In the genomic region with DNA sequence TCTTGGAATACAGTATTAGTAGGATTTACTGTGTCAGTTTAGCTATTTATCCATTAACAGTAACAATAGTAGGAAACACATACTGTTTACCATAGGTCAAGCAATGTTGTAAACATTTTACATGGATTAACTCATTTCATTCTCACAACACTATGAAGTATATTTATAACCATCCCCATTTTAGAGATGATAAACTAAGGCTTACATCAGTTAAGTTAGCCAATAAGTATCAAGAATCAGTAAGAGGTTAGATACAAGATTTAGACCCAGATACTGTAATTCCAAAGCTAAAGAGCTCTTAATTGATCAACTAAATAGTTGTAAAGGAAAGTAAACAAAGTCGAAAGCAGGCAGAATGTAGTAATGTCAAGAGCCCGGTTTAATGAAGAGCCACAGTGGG, we compare ENCODE assay signal across 8 cellular contexts. TPM values are rescaled to one million over a fixed set of nuclear protein-coding genes. Genes with fewer than 3 reads are reported as not detected.
DNase-seq lines count a peak whose midpoint lies in the region; ATAC-seq and TF ChIP-seq lines count a peak whose summit lies in the region.

No MANE protein-coding gene starts in this region.

- H3K9me3 ChIP-seq in subcutaneous abdominal adipose tissue (ENCODE audit: control insufficient read depth in 5 of 5, low read length in 5 of 5) (no peaks in the 10 kb centered on the region), neuronal stem cell (replicated peaks in 1 of 2; ENCODE audit: control insufficient read depth in 2 of 2, insufficient read depth in 1 of 2, low read depth in 1 of 2, low read length in 2 of 2) (no peaks in the 10 kb centered on the region)

- no peak overlapping the region for H3K4ac ChIP-seq in neuronal stem cell (ENCODE audit: low read length)

- no peak overlapping the region for H2AK5ac ChIP-seq in neuronal stem cell (ENCODE audit: low read depth, low read length)

- WGBS in neuronal stem cell (ENCODE audit: extremely low coverage in 2 of 2, insufficient read length in 2 of 2, insufficient replicate concordance in 1 of 2), 2 donors: no CpG with 5 or more reads among the region's 2 CpGs

- H3K4me3 Mint-ChIP-seq in activated CD8-positive, alpha-beta memory T cell treated with anti-CD3 and anti-CD28 coated beads, Interleukin-2, amount 10 ng/mL, durations not matched to agents 7 days and 5 days: peak overlapping the region; percentile 86

- H3K36me3 ChIP-seq in kidney epithelial cell (ENCODE audit: control insufficient read depth, insufficient read depth, low read length) (no peaks in the 10 kb centered on the region), subcutaneous abdominal adipose tissue (ENCODE audit: control insufficient read depth in 5 of 5, insufficient read depth in 5 of 5, low read length in 5 of 5) (peaks cover 0 to 5% (median 0%) of the 10 kb centered on the region in 5 donors), neuronal stem cell (replicated peaks in 1 of 2; ENCODE audit: control insufficient read depth in 2 of 2, insufficient read depth in 2 of 2, low read length in 2 of 2) (peaks cover 0 to 16% of the 10 kb centered on the region in 2 donors)

- CTCF ChIA-PET in activated CD8-positive, alpha-beta memory T cell treated with anti-CD3 and anti-CD28 coated beads, Interleukin-2, amount 10 ng/mL, durations not matched to agents 7 days and 5 days (lab: Charles Lee): interaction anchor here (1.1 kb wide), 1 partner anchor 57 kb away, joined by 3 read pairs; a partner anchor contains a TSS

- DNase-seq in activated CD8-positive, alpha-beta memory T cell treated with anti-CD3 and anti-CD28 coated beads, Interleukin-2, amount 10 ng/mL, durations not matched to agents 7 days and 5 days: no peak
- no peak for DNase-seq in activated CD8-positive, alpha-beta memory T cell treated with anti-CD3 and anti-CD28 coated beads for 24 hours
- DNase-seq in activated naive CD4-positive, alpha-beta T cell treated with anti-CD3 and anti-CD28 coated beads, Interleukin-2, amount 50 U/mL, for 72 hours (ENCODE audit: low spot score in 2 of 2): no peak
- DNase-seq in kidney epithelial cell (ENCODE audit: low read depth) (no peak), neuronal stem cell (ENCODE audit: low spot score) (no peak)

- H3K27ac ChIP-seq in subcutaneous abdominal adipose tissue (ENCODE audit: low read depth, low read length) (no peak overlapping the region), neuronal stem cell (replicated peaks; ENCODE audit: low read length) (no peak overlapping the region)

- H3K4me2 ChIP-seq in neuronal stem cell (ENCODE audit: insufficient read depth, low read length, poor library complexity, severe bottlenecking): no peak overlapping the region

- peaks cover 19% of the 10 kb centered on the region for H3K4me1 Mint-ChIP-seq in activated CD8-positive, alpha-beta memory T cell treated with anti-CD3 and anti-CD28 coated beads, Interleukin-2, amount 10 ng/mL, durations not matched to agents 7 days and 5 days

- H3K9ac ChIP-seq in subcutaneous abdominal adipose tissue (ENCODE audit: low read length in 5 of 5) (peak overlapping the region in 2 of 5 donors; percentile 70 to 96), neuronal stem cell (ENCODE audit: low read depth, low read length, poor library complexity) (no peak overlapping the region)

- peaks cover 1% of the 10 kb centered on the region for H3K79me1 ChIP-seq in neuronal stem cell (ENCODE audit: low read depth, low read length)

- no peak for TF ChIP-seq CTCF in kidney epithelial cell (IDR thresholded peaks at IDR 0.05; ENCODE audit: insufficient read depth, low read length, poor library complexity, severe bottlenecking)

- H3K18ac ChIP-seq in neuronal stem cell (ENCODE audit: low read length): no peak overlapping the region

- H2BK120ac ChIP-seq in neuronal stem cell (ENCODE audit: low read depth, low read length): no peak overlapping the region

- H3K9me3 Mint-ChIP-seq in activated CD8-positive, alpha-beta memory T cell treated with anti-CD3 and anti-CD28 coated beads, Interleukin-2, amount 10 ng/mL, durations not matched to agents 7 days and 5 days (ENCODE audit: low read depth): no peaks in the 10 kb centered on the region
- no peaks in the 10 kb centered on the region for H3K9me3 Mint-ChIP-seq in activated naive CD4-positive, alpha-beta T cell treated with anti-CD3 and anti-CD28 coated beads, Interleukin-2, amount 50 U/mL, for 72 hours

- ATAC-seq in activated CD8-positive, alpha-beta memory T cell treated with anti-CD3 and anti-CD28 coated beads, Interleukin-2, amount 10 ng/mL, durations not matched to agents 7 days and 5 days: no peak
- no peak for ATAC-seq in activated naive CD4-positive, alpha-beta T cell treated with anti-CD3 and anti-CD28 coated beads, Interleukin-2, amount 50 U/mL, for 72 hours
- no peak for ATAC-seq in activated CD4-positive, CD25-positive, alpha-beta regulatory T cell treated with anti-CD3 and anti-CD28 coated beads, Interleukin-2, amount 50 U/mL, for 24 hours
- ATAC-seq in GM18861 (IDR thresholded peaks at IDR 0.05; ENCODE audit: unreplicated experiment): no peak

- no peak overlapping the region for H2BK5ac ChIP-seq in neuronal stem cell (ENCODE audit: low read length)

- no peak overlapping the region for H2AFZ ChIP-seq in neuronal stem cell (ENCODE audit: low read length)

- no peak overlapping the region for H3K27ac Mint-ChIP-seq in activated CD8-positive, alpha-beta memory T cell treated with anti-CD3 and anti-CD28 coated beads, Interleukin-2, amount 10 ng/mL, durations not matched to agents 7 days and 5 days
- H3K27ac Mint-ChIP-seq in activated naive CD4-positive, alpha-beta T cell treated with anti-CD3 and anti-CD28 coated beads, Interleukin-2, amount 50 U/mL, for 72 hours: peak overlapping the region; percentile 63 to 84

- no peak overlapping the region for H4K91ac ChIP-seq in neuronal stem cell (ENCODE audit: low read depth, low read length, poor library complexity)

- H3K4me3 ChIP-seq in kidney epithelial cell (ENCODE audit: low read depth, low read length): peak overlapping the region; percentile 93
- peak overlapping the region in 4 of 5 donors; percentile 33 to 98 (median 90) for H3K4me3 ChIP-seq in subcutaneous abdominal adipose tissue (ENCODE audit: low read depth in 1 of 5, low read length in 5 of 5)
- H3K4me3 ChIP-seq in neuronal stem cell (ENCODE audit: low read length in 2 of 2): peak overlapping the region in 1 of 2 donors; percentile 70

- H3K23ac ChIP-seq in neuronal stem cell (ENCODE audit: low read depth, low read length, poor library complexity): no peak overlapping the region

- H2BK12ac ChIP-seq in neuronal stem cell (ENCODE audit: low read length): no peak overlapping the region

- H2BK15ac ChIP-seq in neuronal stem cell (ENCODE audit: low read length): no peak overlapping the region

- H3K14ac ChIP-seq in neuronal stem cell (ENCODE audit: low read length): no peak overlapping the region

- H3K36me3 Mint-ChIP-seq in activated CD8-positive, alpha-beta memory T cell treated with anti-CD3 and anti-CD28 coated beads, Interleukin-2, amount 10 ng/mL, durations not matched to agents 7 days and 5 days: no peaks in the 10 kb centered on the region
- H3K36me3 Mint-ChIP-seq in activated naive CD4-positive, alpha-beta T cell treated with anti-CD3 and anti-CD28 coated beads, Interleukin-2, amount 50 U/mL, for 72 hours: no peaks in the 10 kb centered on the region

- no peaks in the 10 kb centered on the region for H3K27me3 ChIP-seq in kidney epithelial cell (ENCODE audit: control insufficient read depth, insufficient read depth, low read length)
- H3K27me3 ChIP-seq in subcutaneous abdominal adipose tissue (ENCODE audit: control insufficient read depth in 5 of 5, insufficient read depth in 4 of 5, low read length in 5 of 5): no peaks in the 10 kb centered on the region
- H3K27me3 ChIP-seq in neuronal stem cell (ENCODE audit: control insufficient read depth in 3 of 3, insufficient read depth in 3 of 3, low read depth in 1 of 3, low read length in 3 of 3): no peaks in the 10 kb centered on the region

- H3K4me1 ChIP-seq in subcutaneous abdominal adipose tissue (ENCODE audit: control insufficient read depth in 5 of 5, insufficient read depth in 5 of 5, low read length in 5 of 5) (peaks cover 0 to 18% (median 12%) of the 10 kb centered on the region in 5 donors), neuronal stem cell (ENCODE audit: control insufficient read depth in 2 of 2, insufficient read depth in 1 of 2, low read depth in 1 of 2, low read length in 2 of 2) (peaks cover 0 to 4% of the 10 kb centered on the region in 2 donors)

- no peak overlapping the region for H4K8ac ChIP-seq in neuronal stem cell (ENCODE audit: low read depth, low read length)

- H3K27me3 Mint-ChIP-seq in activated CD8-positive, alpha-beta memory T cell treated with anti-CD3 and anti-CD28 coated beads, Interleukin-2, amount 10 ng/mL, durations not matched to agents 7 days and 5 days: peaks cover 2% of the 10 kb centered on the region

RNA-seq across cellular contexts. Expression of a gene that starts 1.1 kb away (rescaled TPM):
- 1 to 10 TPM; 3.6 to 7.3 TPM for total RNA-seq in activated CD8-positive, alpha-beta memory T cell treated with anti-CD3 and anti-CD28 coated beads, Interleukin-2, amount 10 ng/mL, durations not matched to agents 7 days and 5 days
- total RNA-seq in activated naive CD4-positive, alpha-beta T cell treated with anti-CD3 and anti-CD28 coated beads, Interleukin-2, amount 50 U/mL, for 72 hours: 1 to 10 TPM; 4.1 to 4.6 TPM
- 23.8 and 24.8 TPM in 2 replicates for total RNA-seq in kidney epithelial cell
- polyA plus RNA-seq in neuronal stem cell (2013, experiment 1 of 2): 16.4 TPM
- 16.6 TPM for polyA plus RNA-seq in neuronal stem cell (2013, experiment 2 of 2)

RNA-seq across cellular contexts. Expression of a gene that starts 36.2 kb away (rescaled TPM):
- total RNA-seq in activated CD8-positive, alpha-beta memory T cell treated with anti-CD3 and anti-CD28 coated beads, Interleukin-2, amount 10 ng/mL, durations not matched to agents 7 days and 5 days: under 1 TPM in 1 of 2 experiments, not detected in 1; 0.07 TPM
- under 1 TPM in 1 of 2 donors, not detected in 1; 0.39 TPM for total RNA-seq in activated naive CD4-positive, alpha-beta T cell treated with anti-CD3 and anti-CD28 coated beads, Interleukin-2, amount 50 U/mL, for 72 hours
- total RNA-seq in kidney epithelial cell: 0.08 and 0.34 TPM in 2 replicates
- 0.04 TPM for polyA plus RNA-seq in neuronal stem cell (2013, experiment 1 of 2)
- 0.04 TPM for polyA plus RNA-seq in neuronal stem cell (2013, experiment 2 of 2)

RNA-seq across cellular contexts. Expression of a gene that starts 56.3 kb away (rescaled TPM):
- 10 to 100 TPM; 32.5 to 55.7 TPM for total RNA-seq in activated CD8-positive, alpha-beta memory T cell treated with anti-CD3 and anti-CD28 coated beads, Interleukin-2, amount 10 ng/mL, durations not matched to agents 7 days and 5 days
- total RNA-seq in activated naive CD4-positive, alpha-beta T cell treated with anti-CD3 and anti-CD28 coated beads, Interleukin-2, amount 50 U/mL, for 72 hours: 10 to 100 TPM; 46.5 to 69.4 TPM
- 19.5 and 36.0 TPM in 2 replicates for total RNA-seq in kidney epithelial cell
- polyA plus RNA-seq in neuronal stem cell (2013, experiment 1 of 2): 103 TPM
- 103 TPM for polyA plus RNA-seq in neuronal stem cell (2013, experiment 2 of 2)
